Comparison of ENCODE assay signal across 8 cellular contexts in the genomic region with DNA sequence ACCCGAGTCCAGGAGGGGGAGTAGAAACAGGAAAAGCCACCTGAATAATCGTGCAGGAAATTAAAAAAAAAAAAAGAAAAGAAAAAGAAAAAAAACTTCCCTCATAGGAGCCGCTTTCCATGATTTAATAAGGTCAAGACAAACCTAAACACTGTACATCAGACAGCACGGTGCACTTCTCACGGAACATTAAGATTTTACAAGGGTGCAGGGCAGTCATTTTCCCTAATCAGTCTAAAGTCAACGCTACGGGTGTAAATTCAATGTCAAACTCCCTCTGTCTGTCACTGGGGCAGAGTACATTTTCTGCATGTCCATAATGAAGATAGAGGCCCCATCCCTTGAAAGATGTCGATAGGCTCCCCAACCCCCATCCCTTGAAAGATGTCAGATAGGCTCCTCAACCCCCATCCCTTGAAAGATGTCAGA.
DNase-seq lines count a peak whose midpoint lies in the region; ATAC-seq and TF ChIP-seq lines count a peak whose summit lies in the region.

No MANE protein-coding gene starts in this region.

- H3K4me3 Mint-ChIP-seq in activated T-cell treated with anti-CD3 and anti-CD28 coated beads, Interleukin-2, amount 50 U/mL, for 24 hours: peak overlapping the region; percentile 88
- H3K4me3 Mint-ChIP-seq in MCF 10A (ENCODE audit: unreplicated experiment): peak overlapping the region; percentile 82

- no peaks in the 10 kb centered on the region for H3K9me3 ChIP-seq in liver (ENCODE audit: control insufficient read depth in 4 of 4, low read length in 3 of 4)
- H3K9me3 ChIP-seq in upper lobe of left lung: no peaks in the 10 kb centered on the region

- H3K4me1 ChIP-seq in liver (ENCODE audit: control insufficient read depth in 4 of 4, insufficient read depth in 4 of 4, low read length in 3 of 4) (peaks cover 0 to 27% (median 20%) of the 10 kb centered on the region in 4 donors), upper lobe of left lung (peaks cover 0 to 23% (median 8%) of the 10 kb centered on the region in 4 donors)

- WGBS in liver: 9% methylated on average over 8 of the region's 8 CpGs
- 4 to 6% methylated on average over 8 of the region's 8 CpGs for WGBS in upper lobe of left lung, 2 donors

- peak overlapping the region; percentile 84 to 87 for H3K27ac ChIP-seq in liver (ENCODE audit: low read depth in 1 of 2, low read length in 2 of 2)
- H3K27ac ChIP-seq in upper lobe of left lung: peak overlapping the region in 3 of 4 donors; percentile 78 to 87 (median 82)

- intact Hi-C loops in MCF 10A (cut with micrococcal nuclease): loop anchor here (2.0 kb wide), 3 partner anchors 36 to 172 kb away; no protein-coding TSS in a partner anchor

- CTCF ChIA-PET in MCF 10A (lab: Yijun Ruan, JAX): interaction anchor here (0.7 to 2.3 kb wide), 20 partner anchors 13 to 305 kb away, joined by 3 to 7 read pairs (median 4); no protein-coding TSS in a partner anchor

- ATAC-seq in upper lobe of left lung (ENCODE audit: low FRiP score in 2 of 2) (no peak), GM19035 (IDR thresholded peaks at IDR 0.05; ENCODE audit: unreplicated experiment) (no peak), GM18909 (IDR thresholded peaks at IDR 0.05; ENCODE audit: poor library complexity, unreplicated experiment) (no peak)

- peaks cover 29% of the 10 kb centered on the region for H3K27me3 Mint-ChIP-seq in activated T-cell treated with anti-CD3 and anti-CD28 coated beads, Interleukin-2, amount 50 U/mL, for 24 hours
- no peaks in the 10 kb centered on the region for H3K27me3 Mint-ChIP-seq in MCF 10A (ENCODE audit: insufficient read depth, unreplicated experiment)

- POLR2A ChIA-PET in MCF 10A (lab: Yijun Ruan, JAX): interaction anchor here (0.6 to 4.1 kb wide), 27 partner anchors 12 to 276 kb away, joined by 3 to 25 read pairs (median 5); a partner anchor contains a TSS

- no peak for TF ChIP-seq RAD21 in liver (IDR thresholded peaks at IDR 0.05)

- peaks cover 18% of the 10 kb centered on the region for H3K4me1 Mint-ChIP-seq in activated T-cell treated with anti-CD3 and anti-CD28 coated beads, Interleukin-2, amount 50 U/mL, for 24 hours (ENCODE audit: low read depth)
- peaks cover 13% of the 10 kb centered on the region for H3K4me1 Mint-ChIP-seq in MCF 10A (ENCODE audit: insufficient read depth, unreplicated experiment)

- TF ChIP-seq POLR2A in upper lobe of left lung (IDR thresholded peaks at IDR 0.05): no peak

- no peaks in the 10 kb centered on the region for H3K9me3 Mint-ChIP-seq in activated T-cell treated with anti-CD3 and anti-CD28 coated beads, Interleukin-2, amount 50 U/mL, for 24 hours
- H3K9me3 Mint-ChIP-seq in MCF 10A (ENCODE audit: unreplicated experiment): no peaks in the 10 kb centered on the region

- no peak for TF ChIP-seq EP300 in upper lobe of left lung (IDR thresholded peaks at IDR 0.05)

- peaks cover 4% of the 10 kb centered on the region for H3K36me3 Mint-ChIP-seq in activated T-cell treated with anti-CD3 and anti-CD28 coated beads, Interleukin-2, amount 50 U/mL, for 24 hours (ENCODE audit: low read depth)
- H3K36me3 Mint-ChIP-seq in MCF 10A (ENCODE audit: insufficient read depth, unreplicated experiment): peaks cover 10% of the 10 kb centered on the region

- H3K36me3 ChIP-seq in liver (ENCODE audit: control insufficient read depth in 4 of 4, insufficient read depth in 3 of 4, low read depth in 1 of 4, low read length in 3 of 4) (no peaks in the 10 kb centered on the region), upper lobe of left lung (no peaks in the 10 kb centered on the region)

- H3K27ac Mint-ChIP-seq in activated T-cell treated with anti-CD3 and anti-CD28 coated beads, Interleukin-2, amount 50 U/mL, for 24 hours: peak overlapping the region; percentile 73
- peak overlapping the region; percentile 54 for H3K27ac Mint-ChIP-seq in MCF 10A (ENCODE audit: low read depth, unreplicated experiment)

- TF ChIP-seq CTCF in MCF 10A (IDR thresholded peaks at IDR 0.05; ENCODE audit: unreplicated experiment) (no peak), liver (IDR thresholded peaks at IDR 0.05; ENCODE audit: low read depth, low read length, missing input control) (no peak), upper lobe of left lung (IDR thresholded peaks at IDR 0.05) (no peak)

- H3K27me3 ChIP-seq in liver (ENCODE audit: control insufficient read depth in 4 of 4, insufficient read depth in 4 of 4, low read length in 3 of 4): no peaks in the 10 kb centered on the region
- H3K27me3 ChIP-seq in upper lobe of left lung: peaks cover 0 to 2% (median 0%) of the 10 kb centered on the region in 4 donors

- no peak for DNase-seq in activated T-cell treated with anti-CD3 and anti-CD28 coated beads, Interleukin-2, amount 50 U/mL, for 24 hours
- no peak for DNase-seq in activated T-cell treated with anti-CD3 and anti-CD28 coated beads, Interleukin-2, amount 50 U/mL, for 48 hours
- DNase-seq in MCF 10A (ENCODE audit: unreplicated experiment) (peak; percentile 12), upper lobe of left lung (no peak), NCI-H2081 treated with DMSO at 0.1 percent for 48 hours (lab: John Stamatoyannopoulos, UW) (no peak)

- H3K9ac ChIP-seq in liver (ENCODE audit: low read depth in 1 of 2, low read length in 2 of 2): peak overlapping the region in 1 of 2 donors; percentile 58

- H3K4me3 ChIP-seq in liver (ENCODE audit: low read depth in 1 of 3, low read length in 3 of 3): peak overlapping the region; percentile 89 to 98 (median 96)
- H3K4me3 ChIP-seq in upper lobe of left lung: peak overlapping the region; percentile 58 to 80 (median 76)

- BruUV-seq in MCF 10A (replicated peaks; lab: Mats Ljungman, UMichigan): no TSS peak

TF ChIP-seq in liver, 16 proteins besides CTCF, POLR2A, EP300 and RAD21:
- TF ChIP-seq TAF1 (conservative IDR thresholded peaks at IDR 0.05): no peak
- no peak for TF ChIP-seq YY1 (IDR thresholded peaks at IDR 0.05)
- no peak for TF ChIP-seq FOXA1 (IDR thresholded peaks at IDR 0.05)
- TF ChIP-seq, protein P1, sequence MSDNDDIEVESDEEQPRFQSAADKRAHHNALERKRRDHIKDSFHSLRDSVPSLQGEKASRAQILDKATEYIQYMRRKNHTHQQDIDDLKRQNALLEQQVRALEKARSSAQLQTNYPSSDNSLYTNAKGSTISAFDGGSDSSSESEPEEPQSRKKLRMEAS (IDR thresholded peaks at IDR 0.05): no peak
- TF ChIP-seq HNF4G (IDR thresholded peaks at IDR 0.05): no peak
- TF ChIP-seq EGR1 (IDR thresholded peaks at IDR 0.05; ENCODE audit: low read depth in 2 of 2): no peak
- TF ChIP-seq JUND (IDR thresholded peaks at IDR 0.05): no peak
- TF ChIP-seq, protein P2, sequence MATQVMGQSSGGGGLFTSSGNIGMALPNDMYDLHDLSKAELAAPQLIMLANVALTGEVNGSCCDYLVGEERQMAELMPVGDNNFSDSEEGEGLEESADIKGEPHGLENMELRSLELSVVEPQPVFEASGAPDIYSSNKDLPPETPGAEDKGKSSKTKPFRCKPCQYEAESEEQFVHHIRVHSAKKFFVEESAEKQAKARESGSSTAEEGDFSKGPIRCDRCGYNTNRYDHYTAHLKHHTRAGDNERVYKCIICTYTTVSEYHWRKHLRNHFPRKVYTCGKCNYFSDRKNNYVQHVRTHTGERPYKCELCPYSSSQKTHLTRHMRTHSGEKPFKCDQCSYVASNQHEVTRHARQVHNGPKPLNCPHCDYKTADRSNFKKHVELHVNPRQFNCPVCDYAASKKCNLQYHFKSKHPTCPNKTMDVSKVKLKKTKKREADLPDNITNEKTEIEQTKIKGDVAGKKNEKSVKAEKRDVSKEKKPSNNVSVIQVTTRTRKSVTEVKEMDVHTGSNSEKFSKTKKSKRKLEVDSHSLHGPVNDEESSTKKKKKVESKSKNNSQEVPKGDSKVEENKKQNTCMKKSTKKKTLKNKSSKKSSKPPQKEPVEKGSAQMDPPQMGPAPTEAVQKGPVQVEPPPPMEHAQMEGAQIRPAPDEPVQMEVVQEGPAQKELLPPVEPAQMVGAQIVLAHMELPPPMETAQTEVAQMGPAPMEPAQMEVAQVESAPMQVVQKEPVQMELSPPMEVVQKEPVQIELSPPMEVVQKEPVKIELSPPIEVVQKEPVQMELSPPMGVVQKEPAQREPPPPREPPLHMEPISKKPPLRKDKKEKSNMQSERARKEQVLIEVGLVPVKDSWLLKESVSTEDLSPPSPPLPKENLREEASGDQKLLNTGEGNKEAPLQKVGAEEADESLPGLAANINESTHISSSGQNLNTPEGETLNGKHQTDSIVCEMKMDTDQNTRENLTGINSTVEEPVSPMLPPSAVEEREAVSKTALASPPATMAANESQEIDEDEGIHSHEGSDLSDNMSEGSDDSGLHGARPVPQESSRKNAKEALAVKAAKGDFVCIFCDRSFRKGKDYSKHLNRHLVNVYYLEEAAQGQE (IDR thresholded peaks at IDR 0.05): no peak
- TF ChIP-seq, protein P3, sequence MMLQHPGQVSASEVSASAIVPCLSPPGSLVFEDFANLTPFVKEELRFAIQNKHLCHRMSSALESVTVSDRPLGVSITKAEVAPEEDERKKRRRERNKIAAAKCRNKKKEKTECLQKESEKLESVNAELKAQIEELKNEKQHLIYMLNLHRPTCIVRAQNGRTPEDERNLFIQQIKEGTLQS (IDR thresholded peaks at IDR 0.05): no peak
